Comparison of ENCODE assay signal across 19 cellular contexts in genomic region chr17:82677353-82677925, GRCh38.
"Had no signal": no experiment of that assay in that cellular context is flagged by ENCODE, and none has a peak within 500 bp of the region (broad histone marks: within the 10 kb centered on the region; RNA-seq: fewer than 3 reads in every experiment).

No MANE protein-coding gene starts in this region.

- H3K27me3 Mint-ChIP-seq: naive thymus-derived CD8-positive, alpha-beta T cell had no signal

- H2AFZ ChIP-seq: parathyroid adenoma had no signal

- H3K27me3 ChIP-seq: ascending aorta, neutrophil, tibial nerve, vagina had no signal

- H3K36me3 ChIP-seq: ascending aorta, neutrophil, vagina had no signal

- H3K4me1 ChIP-seq: ascending aorta, parathyroid adenoma, vagina had no signal

- H3K4me3 ChIP-seq: ascending aorta, tibial nerve, vagina had no signal

- ATAC-seq: activated T-cell treated with anti-CD3 and anti-CD28 coated beads, Interleukin-2, amount 50 U/mL, for 4 hours; naive thymus-derived CD8-positive, alpha-beta T cell had no signal

- H3K27ac Mint-ChIP-seq: activated CD4-positive, alpha-beta T cell treated with anti-CD3 and anti-CD28 coated beads, Interleukin-2, amount 10 ng/mL, durations not matched to agents 7 days and 5 days; immature natural killer cell; naive thymus-derived CD8-positive, alpha-beta T cell had no signal

- H3K4me1 Mint-ChIP-seq: activated CD4-positive, alpha-beta T cell treated with anti-CD3 and anti-CD28 coated beads, Interleukin-2, amount 10 ng/mL, durations not matched to agents 7 days and 5 days; immature natural killer cell had no signal

- H3K9ac ChIP-seq: parathyroid adenoma had no signal

- DNase-seq: activated CD4-positive, alpha-beta T cell treated with anti-CD3 and anti-CD28 coated beads, Interleukin-2, amount 10 ng/mL, durations not matched to agents 7 days and 5 days; activated CD8-positive, alpha-beta memory T cell treated with anti-CD3 and anti-CD28 coated beads, Interleukin-2, amount 50 U/mL, for 4 hours; activated naive CD4-positive, alpha-beta T cell treated with anti-CD3 and anti-CD28 coated beads, Interleukin-2, amount 50 U/mL, for 16 hours; activated T-cell treated with anti-CD3 and anti-CD28 coated beads, Interleukin-2, amount 50 U/mL, for 4 hours; effector CD8-positive, alpha-beta T cell; immature natural killer cell; mesenchymal stem cell; naive thymus-derived CD8-positive, alpha-beta T cell; stimulated activated CD4-positive, alpha-beta T cell treated with anti-CD3 and anti-CD28 coated beads, Interleukin-12 subunit alpha, Interleukin-12 subunit beta, amount 100 ng/mL, for 4 hours; stimulated activated CD4-positive, alpha-beta T cell treated with anti-CD3 and anti-CD28 coated beads, Interleukin-1b, Interleukin-23, amount 100 ng/mL, for 48 hours; stimulated activated CD8-positive, alpha-beta memory T cell treated with anti-CD3 and anti-CD28 coated beads, Interleukin-4, amount 100 ng/mL, for 48 hours; stimulated activated naive CD4-positive, alpha-beta T cell treated with Interleukin-2 at 50 U/mL for 16 hours; T-helper 1 cell; T1000 had no signal

- H3K27ac ChIP-seq: ascending aorta, neutrophil, parathyroid adenoma, tibial nerve, vagina had no signal

- H3K4me3 Mint-ChIP-seq: activated CD4-positive, alpha-beta T cell treated with anti-CD3 and anti-CD28 coated beads, Interleukin-2, amount 10 ng/mL, durations not matched to agents 7 days and 5 days; activated T-cell treated with anti-CD3 and anti-CD28 coated beads, Interleukin-2, amount 50 U/mL, for 4 hours; immature natural killer cell; naive thymus-derived CD8-positive, alpha-beta T cell had no signal
